ENCODE assay signal across 1 cellular context in genomic region chr4:158229768-158230167, GRCh38.
TF ChIP-seq lines count a peak whose summit lies in the region.

No MANE protein-coding gene starts in this region.

TF ChIP-seq in H1, 55 proteins besides CTCF, POLR2A, EP300 and RAD21:
- no peak for TF ChIP-seq KDM1A (IDR thresholded peaks at IDR 0.05; ENCODE audit: borderline replicate concordance, low read length)
- no peak for TF ChIP-seq SIN3A (conservative IDR thresholded peaks at IDR 0.05 in 1 of 2, IDR thresholded peaks at IDR 0.05 in 1 of 2; ENCODE audit: low read depth in 1 of 2, low read length in 2 of 2)
- TF ChIP-seq CBX5 (IDR thresholded peaks at IDR 0.05; ENCODE audit: low read depth, low read length): no peak
- TF ChIP-seq HDAC2 (IDR thresholded peaks at IDR 0.05; ENCODE audit: borderline replicate concordance in 1 of 2, low read depth in 2 of 2, low read length in 2 of 2): no peak
- no peak for TF ChIP-seq NANOG (IDR thresholded peaks at IDR 0.05; ENCODE audit: insufficient read depth, low read depth, low read length, poor library complexity, severe bottlenecking)
- no peak for TF ChIP-seq E2F6 (IDR thresholded peaks at IDR 0.05)
- TF ChIP-seq SRF (IDR thresholded peaks at IDR 0.05; ENCODE audit: low read depth, low read length): no peak
- no peak for TF ChIP-seq YY1 (IDR thresholded peaks at IDR 0.05; ENCODE audit: low read depth, low read length)
- TF ChIP-seq CBX8 (IDR thresholded peaks at IDR 0.05; ENCODE audit: borderline replicate concordance, low read depth, low read length): no peak
- no peak for TF ChIP-seq SAP30 (IDR thresholded peaks at IDR 0.05; ENCODE audit: insufficient read depth, insufficient replicate concordance, low read length)
- TF ChIP-seq TCF12 (IDR thresholded peaks at IDR 0.05; ENCODE audit: low read depth, low read length): no peak
- TF ChIP-seq CHD7 (IDR thresholded peaks at IDR 0.05; ENCODE audit: insufficient replicate concordance, low read length): no peak
- no peak for TF ChIP-seq TEAD4 (IDR thresholded peaks at IDR 0.05; ENCODE audit: low read depth, low read length)
- TF ChIP-seq HDAC6 (IDR thresholded peaks at IDR 0.05; ENCODE audit: low read depth, low read length): no peak
- TF ChIP-seq USF2 (IDR thresholded peaks at IDR 0.05; ENCODE audit: low read length): no peak
- TF ChIP-seq, protein P1, sequence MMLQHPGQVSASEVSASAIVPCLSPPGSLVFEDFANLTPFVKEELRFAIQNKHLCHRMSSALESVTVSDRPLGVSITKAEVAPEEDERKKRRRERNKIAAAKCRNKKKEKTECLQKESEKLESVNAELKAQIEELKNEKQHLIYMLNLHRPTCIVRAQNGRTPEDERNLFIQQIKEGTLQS (IDR thresholded peaks at IDR 0.05; ENCODE audit: insufficient read depth, low read depth, low read length): no peak
